In the genomic region with DNA sequence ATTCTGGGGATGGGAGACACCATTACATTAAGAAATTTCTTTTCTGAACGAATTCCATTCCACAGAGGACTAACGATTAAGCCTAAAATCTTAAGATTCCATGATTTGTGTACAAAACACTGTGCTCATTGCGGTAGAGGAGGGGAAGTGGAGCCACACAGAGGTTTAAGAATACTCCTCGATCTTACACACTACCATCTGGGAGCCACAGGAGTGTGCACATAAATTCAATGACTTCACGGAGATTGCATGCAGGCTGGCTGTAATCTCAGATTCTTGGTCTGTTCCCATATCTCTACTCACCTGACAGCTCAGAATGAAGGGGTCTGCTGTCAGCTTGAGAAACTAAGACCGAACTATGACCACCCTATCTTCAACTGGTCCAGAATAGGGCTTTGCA, we compare ENCODE assay signal across 8 cellular contexts. TPM values are rescaled to one million over a fixed set of nuclear protein-coding genes. Genes with fewer than 3 reads are reported as not detected.
A peak's percentile ranks its signal among the peaks of the same experiment; 100 is the strongest.
DNase-seq lines count a peak whose midpoint lies in the region; ATAC-seq, FAIRE-seq and TF ChIP-seq lines count a peak whose summit lies in the region.

No MANE protein-coding gene starts in this region.

- peaks cover 1% of the 10 kb centered on the region for H3K9me3 Mint-ChIP-seq in memory B cell

- H3K36me3 Mint-ChIP-seq in memory B cell: peaks cover 2% of the 10 kb centered on the region

- no TSS peak for BruUV-seq in K562 (replicated peaks; lab: Mats Ljungman, UMichigan)

- H3K9me1 ChIP-seq in K562 (ENCODE audit: control insufficient read depth, insufficient read depth, low read length): no peaks in the 10 kb centered on the region

- H3K9me3 ChIP-seq in right atrium auricular region (no peaks in the 10 kb centered on the region), K562 (replicated peaks; ENCODE audit: control insufficient read depth, insufficient read depth, low read depth, low read length) (no peaks in the 10 kb centered on the region)

- H3K4me3 ChIP-seq in right atrium auricular region: peak overlapping the region; percentile 84 to 94
- H3K4me3 ChIP-seq in K562: peak overlapping the region; percentile 98

- POLR2A ChIA-PET in K562 (lab: Yijun Ruan, JAX): interaction anchor here (1.0 kb wide), 1 partner anchor 10 kb away, joined by 5 read pairs; no protein-coding TSS in a partner anchor

- no peak for TF ChIP-seq EP300 in K562 (IDR thresholded peaks at IDR 0.05; ENCODE audit: low read length)

- 0% methylated on average over 6 of the region's 6 CpGs for WGBS in K562 (ENCODE audit: insufficient coverage, low coverage, missing lambda C conversion rate)

- peaks cover 46% of the 10 kb centered on the region for H3K79me2 ChIP-seq in K562 (ENCODE audit: control insufficient read depth, insufficient read depth, low read length)

- peak overlapping the region; percentile 99 for H2AFZ ChIP-seq in K562 (ENCODE audit: low read depth, low read length)

- H3K27me3 Mint-ChIP-seq in memory B cell: no peaks in the 10 kb centered on the region

- peak overlapping the region; percentile 91 for H3K4me2 ChIP-seq in K562 (ENCODE audit: insufficient read depth, low read length)

- ATAC-seq in Right ventricle myocardium superior (ENCODE audit: poor library complexity): no peak
- no peak for ATAC-seq in K562
- no peak for ATAC-seq in memory B cell (ENCODE audit: low read depth)
- ATAC-seq in HG02759 (IDR thresholded peaks at IDR 0.05; ENCODE audit: unreplicated experiment): no peak

- H4K20me1 ChIP-seq in K562 (replicated peaks; ENCODE audit: control insufficient read depth, insufficient read depth, low read length): no peaks in the 10 kb centered on the region

- H3K4me1 ChIP-seq in right atrium auricular region (peaks cover 0 to 26% of the 10 kb centered on the region in 2 donors), K562 (replicated peaks in 1 of 2; ENCODE audit: control insufficient read depth in 2 of 2, insufficient read depth in 2 of 2, low read length in 2 of 2) (peaks cover 0 to 5% of the 10 kb centered on the region in 2 experiments; a peak in 3 of 5 replicates)

- in situ Hi-C loops in K562 (cut with MboI): no loop called here

- TF ChIP-seq CTCF in right atrium auricular region (IDR thresholded peaks at IDR 0.05) (no peak), K562 (IDR thresholded peaks at IDR 0.05 in 2 of 3, conservative IDR thresholded peaks at IDR 0.05 in 1 of 3; ENCODE audit: insufficient read depth in 2 of 3, low read depth in 1 of 3, low read length in 3 of 3) (no peak)

- peak overlapping the region; percentile 94 for H3K27ac Mint-ChIP-seq in memory B cell

- H3K27ac ChIP-seq in right atrium auricular region (peak overlapping the region; percentile 97 to 98), K562 (ENCODE audit: extremely low read depth, low read depth, low read length) (peak overlapping the region; percentile 92)

- CTCF ChIA-PET in K562 (lab: Yijun Ruan, JAX; ENCODE audit: low intra/inter-chr PET ratio): no interaction called here

- intact Hi-C loops in Right ventricle myocardium superior (cut with DNase I) (loop anchor here (5.0 kb wide), 1 partner anchor 54 kb away; a partner anchor contains a TSS), K562 (cut with micrococcal nuclease) (loop anchor here (5.0 kb wide), 1 partner anchor 54 kb away; a partner anchor contains a TSS)

- H3K9ac ChIP-seq in K562 (ENCODE audit: insufficient read depth in 1 of 2, low read depth in 2 of 2, low read length in 2 of 2): peak overlapping the region; percentile 80 to 92

- peaks cover 9% of the 10 kb centered on the region for H3K36me3 ChIP-seq in right atrium auricular region
- peaks cover 15% of the 10 kb centered on the region; the same call in 2 of the 3 replicates for H3K36me3 ChIP-seq in K562 (ENCODE audit: control insufficient read depth, insufficient read depth, low read length)

- H3K4me3 Mint-ChIP-seq in memory B cell: peak overlapping the region; percentile 84

- peaks cover 20% of the 10 kb centered on the region for H3K4me1 Mint-ChIP-seq in memory B cell

- no peak for DNase-seq in right atrium auricular region (ENCODE audit: low spot score)
- no peak for DNase-seq in Right ventricle myocardium superior
- no peak for DNase-seq in K562 (ENCODE audit: extremely low read depth in 1 of 4, low spot score in 3 of 4)
- DNase-seq in memory B cell (ENCODE audit: low spot score in 2 of 2): no peak
- no peak for DNase-seq in DMS79 (lab: John Stamatoyannopoulos, UW)
- no peak for DNase-seq in NCI-H1092 treated with DMSO at 0.1 percent for 48 hours (lab: John Stamatoyannopoulos, UW)
- no peak for DNase-seq in NCI-H1105 (lab: John Stamatoyannopoulos, UW)

- no peaks in the 10 kb centered on the region for H3K27me3 ChIP-seq in right atrium auricular region
- H3K27me3 ChIP-seq in K562 (ENCODE audit: control insufficient read depth in 2 of 2, insufficient read depth in 2 of 2, low read length in 2 of 2): no peaks in the 10 kb centered on the region

- FAIRE-seq in K562 (lab: Jason Lieb, UNC): no peak

- no peak for TF ChIP-seq RAD21 in K562 (CRISPR knock-in tag; conservative IDR thresholded peaks at IDR 0.05 in 1 of 2, IDR thresholded peaks at IDR 0.05 in 1 of 2)

- no peak for TF ChIP-seq POLR2A in K562 (conservative IDR thresholded peaks at IDR 0.05)

TF ChIP-seq in K562, 482 proteins besides CTCF, POLR2A, EP300 and RAD21:
- TF ChIP-seq MTA2 (IDR thresholded peaks at IDR 0.05; ENCODE audit: low read depth): no peak
- no peak for TF ChIP-seq RB1 (IDR thresholded peaks at IDR 0.05; ENCODE audit: low read depth)
- no peak for TF ChIP-seq ADNP (tag; IDR thresholded peaks at IDR 0.05)

RNA-seq across cellular contexts. Expression of a gene that starts 0.8 kb away (rescaled TPM):
- total RNA-seq in right atrium auricular region (10 to 100 TPM; 14.1 to 16.4 TPM), Right ventricle myocardium superior (15.9 TPM), K562 (2014; rRNA removed) (7.3 and 8.6 TPM in 2 replicates), K562 (2014; rRNA removed; fragmentation: Illumina TruSeq; extraction: Trizol) (12.7 and 13.8 TPM in 2 replicates), K562 (2015; rRNA removed; fragmentation: Illumina TruSeq; extraction: Trizol) (14.9 and 16.4 TPM in 2 replicates), K562 (2021) (14.3 and 14.7 TPM in 2 replicates)
- 9.2 and 11.9 TPM in 2 replicates for total RNA-seq in K562 (2011; cell fraction: chromatin; rRNA removed; ENCODE audit: low replicate concordance)
- 7.8 and 9.2 TPM in 2 replicates for total RNA-seq in K562 (2011; cell fraction: nucleolus; rRNA removed)
- 6.7 and 12.4 TPM in 2 replicates for total RNA-seq in K562 (2011; cell fraction: nucleoplasm; rRNA removed)
- polyA plus RNA-seq in K562 (2011; rRNA removed) (7.2 and 8.0 TPM in 2 replicates), K562 (2014; fragmentation: Illumina TruSeq; extraction: Trizol) (8.8 and 10.1 TPM in 2 replicates), K562 (2014; fragmentation: Nextera tagmentation; extraction: Ambion mirVana) (10 to 100 TPM; 10.4 to 10.8 TPM), K562 (2014; rRNA removed) (7.6 and 10.0 TPM in 2 replicates)
- 1.8 and 3.1 TPM in 2 replicates for polyA plus RNA-seq in K562 (2011; cell fraction: cytosol; rRNA removed)
- polyA plus RNA-seq in K562 (2011; cell fraction: nucleus; rRNA removed): 2.7 TPM in 2 replicates
- polyA plus RNA-seq in K562 (2012): 7.6 and 9.1 TPM in 2 replicates
- polyA minus RNA-seq in K562 (2011; rRNA and poly(A)+ RNA removed): 7.6 and 7.7 TPM in 2 replicates
- polyA minus RNA-seq in K562 (2011; cell fraction: cytosol; rRNA and poly(A)+ RNA removed): 5.0 and 8.5 TPM in 2 replicates
- 8.9 and 12.2 TPM in 2 replicates for polyA minus RNA-seq in K562 (2011; cell fraction: nucleus; rRNA and poly(A)+ RNA removed)

RNA-seq across cellular contexts. Expression of a gene that starts 54.5 kb away (rescaled TPM):
- 10 to 100 TPM; 32.7 to 33.8 TPM for total RNA-seq in right atrium auricular region
- 29.2 TPM for total RNA-seq in Right ventricle myocardium superior
- total RNA-seq in K562 (2011; cell fraction: chromatin; rRNA removed; ENCODE audit: low replicate concordance): 33.0 and 35.3 TPM in 2 replicates
- total RNA-seq in K562 (2011; cell fraction: nucleolus; rRNA removed): 30.9 and 34.0 TPM in 2 replicates
- 47.4 and 52.4 TPM in 2 replicates for total RNA-seq in K562 (2011; cell fraction: nucleoplasm; rRNA removed)
- 11.3 and 12.4 TPM in 2 replicates for total RNA-seq in K562 (2014; rRNA removed)
- total RNA-seq in K562 (2014; rRNA removed; fragmentation: Illumina TruSeq; extraction: Trizol): 12.6 and 13.5 TPM in 2 replicates
- total RNA-seq in K562 (2015; rRNA removed; fragmentation: Illumina TruSeq; extraction: Trizol): 7.3 and 8.3 TPM in 2 replicates
- total RNA-seq in K562 (2021): 19.8 and 24.7 TPM in 2 replicates
- polyA plus RNA-seq in K562 (2011; rRNA removed): 10.9 and 17.7 TPM in 2 replicates
- polyA plus RNA-seq in K562 (2011; cell fraction: cytosol; rRNA removed): 7.5 and 11.9 TPM in 2 replicates
- polyA plus RNA-seq in K562 (2011; cell fraction: nucleus; rRNA removed): 12.1 and 14.4 TPM in 2 replicates
- polyA plus RNA-seq in K562 (2012): 12.4 and 17.1 TPM in 2 replicates
- polyA plus RNA-seq in K562 (2014; fragmentation: Illumina TruSeq; extraction: Trizol): 15.5 and 15.8 TPM in 2 replicates
- 1 to 10 TPM; 4.0 to 5.3 TPM for polyA plus RNA-seq in K562 (2014; fragmentation: Nextera tagmentation; extraction: Ambion mirVana)
- polyA plus RNA-seq in K562 (2014; rRNA removed): 10.8 TPM in 2 replicates
- polyA minus RNA-seq in K562 (2011; rRNA and poly(A)+ RNA removed): 17.6 and 22.3 TPM in 2 replicates
- 8.9 and 16.7 TPM in 2 replicates for polyA minus RNA-seq in K562 (2011; cell fraction: cytosol; rRNA and poly(A)+ RNA removed)
- polyA minus RNA-seq in K562 (2011; cell fraction: nucleus; rRNA and poly(A)+ RNA removed): 10.0 and 13.8 TPM in 2 replicates

RNA-seq across cellular contexts. Expression of a gene that starts 55.2 kb away (rescaled TPM):
- not detected for total RNA-seq in right atrium auricular region
- total RNA-seq in Right ventricle myocardium superior: not detected
- not detected in 2 replicates for total RNA-seq in K562 (2011; cell fraction: chromatin; rRNA removed; ENCODE audit: low replicate concordance)
- total RNA-seq in K562 (2011; cell fraction: nucleolus; rRNA removed): not detected in 2 replicates
- not detected in 2 replicates for total RNA-seq in K562 (2011; cell fraction: nucleoplasm; rRNA removed)
- total RNA-seq in K562 (2014; rRNA removed): 0.05 and 0.08 TPM in 2 replicates
- total RNA-seq in K562 (2014; rRNA removed; fragmentation: Illumina TruSeq; extraction: Trizol): 0.44 and 0.67 TPM in 2 replicates
- total RNA-seq in K562 (2015; rRNA removed; fragmentation: Illumina TruSeq; extraction: Trizol): 0.30 and 0.33 TPM in 2 replicates
- 0.47 and 1.4 TPM in 2 replicates for total RNA-seq in K562 (2021)
- polyA plus RNA-seq in K562 (2011; rRNA removed): 0.03 TPM in 1 of 2 replicates, not detected in the other
- 0.04 TPM in 1 of 2 replicates, not detected in the other for polyA plus RNA-seq in K562 (2011; cell fraction: cytosol; rRNA removed)
- not detected in 2 replicates for polyA plus RNA-seq in K562 (2011; cell fraction: nucleus; rRNA removed)
- polyA plus RNA-seq in K562 (2012): 0.39 and 0.69 TPM in 2 replicates
- polyA plus RNA-seq in K562 (2014; fragmentation: Illumina TruSeq; extraction: Trizol): 0.54 and 0.72 TPM in 2 replicates
- 1 to 10 TPM in 1 of 2 experiments, under 1 TPM in 1; 0.83 to 1.0 TPM for polyA plus RNA-seq in K562 (2014; fragmentation: Nextera tagmentation; extraction: Ambion mirVana)
- polyA plus RNA-seq in K562 (2014; rRNA removed): 0.20 and 0.24 TPM in 2 replicates
- not detected in 2 replicates for polyA minus RNA-seq in K562 (2011; rRNA and poly(A)+ RNA removed)
- polyA minus RNA-seq in K562 (2011; cell fraction: cytosol; rRNA and poly(A)+ RNA removed): not detected in 2 replicates
- polyA minus RNA-seq in K562 (2011; cell fraction: nucleus; rRNA and poly(A)+ RNA removed): not detected in 2 replicates
